ENCODE assay signal across 10 cellular contexts in genomic region chr1:214604543-214604942, GRCh38. TPM values are rescaled to one million over a fixed set of nuclear protein-coding genes. Genes with fewer than 3 reads are reported as not detected.
DNase-seq lines count a peak whose midpoint lies in the region; ATAC-seq and TF ChIP-seq lines count a peak whose summit lies in the region.
"Had no signal": no experiment of that assay in that cellular context is flagged by ENCODE, and none has a peak within 500 bp of the region (broad histone marks: within the 10 kb centered on the region; RNA-seq: fewer than 3 reads in every experiment).

No MANE protein-coding gene starts in this region.

- peak overlapping the region in 1 of 7 donors; percentile 46 for H3K27ac Mint-ChIP-seq in CD14-positive monocyte

- TF ChIP-seq CTCF in fibroblast of villous mesenchyme (IDR thresholded peaks at IDR 0.05; ENCODE audit: insufficient read depth, low read depth, low read length) (no peak), CD14-positive monocyte (IDR thresholded peaks at IDR 0.05) (no peak)

- H3K27me3 Mint-ChIP-seq in CD14-positive monocyte (ENCODE audit: low read depth in 3 of 3): peaks cover 0 to 1% (median 0%) of the 10 kb centered on the region in 3 donors
- H3K27me3 Mint-ChIP-seq: dendritic cell treated with granulocyte-macrophage colony-stimulating factor and Interleukin-4, amounts not matched to agents 40 ng/mL and 50 ng/mL, for 4 days had no signal

- H3K4me1 Mint-ChIP-seq in CD14-positive monocyte: peaks cover 21% of the 10 kb centered on the region

- no peaks in the 10 kb centered on the region for H3K9me3 ChIP-seq in SK-N-MC (ENCODE audit: low read depth, low read length)

- H3K4me3 ChIP-seq in SK-N-MC (peak overlapping the region; percentile 99), fibroblast of villous mesenchyme (ENCODE audit: low read depth, low read length) (peak overlapping the region; percentile 88)

- H3K4me3 Mint-ChIP-seq in CD14-positive monocyte: no peak overlapping the region

- intact Hi-C loops in CD14-positive monocyte (cut with micrococcal nuclease): no loop called here

- peaks cover 7 to 29% of the 10 kb centered on the region in 2 donors for H3K36me3 Mint-ChIP-seq in CD14-positive monocyte

- H3K9me3 Mint-ChIP-seq in CD14-positive monocyte: peaks cover 0 to 11% (median 2%) of the 10 kb centered on the region in 7 donors

- peaks cover 23% of the 10 kb centered on the region for H3K36me3 ChIP-seq in SK-N-MC (ENCODE audit: insufficient read depth, low read length)

- no peak for ATAC-seq in HG03439 (IDR thresholded peaks at IDR 0.05; ENCODE audit: unreplicated experiment)
- no peak for ATAC-seq in HG02840 (IDR thresholded peaks at IDR 0.05; ENCODE audit: low FRiP score, unreplicated experiment)

- DNase-seq in 8988T (peak; percentile 41), GM04503 (ENCODE audit: low read depth) (peak; percentile 17), SK-N-MC (ENCODE audit: low read depth, low spot score) (no peak), fibroblast of villous mesenchyme (ENCODE audit: low read depth) (no peak), kidney glomerular epithelial cell (lab: John Stamatoyannopoulos, UW) (no peak), CD14-positive monocyte (ENCODE audit: low spot score) (no peak)
- DNase-seq: Right ventricle myocardium superior had no signal

- no peak overlapping the region for H3K27ac ChIP-seq in SK-N-MC

- H3K9ac ChIP-seq in SK-N-MC (ENCODE audit: insufficient read length): peak overlapping the region; percentile 96

RNA-seq across cellular contexts. Expression of gene CENPF, which starts 1.5 kb away (rescaled TPM):
- total RNA-seq in fibroblast of villous mesenchyme: 19.3 and 30.7 TPM in 2 replicates
- under 1 TPM in 1 of 2 donors, not detected in 1; 0.29 TPM for polyA plus RNA-seq in CD14-positive monocyte

RNA-seq across cellular contexts. Expression of gene PTPN14, which starts 53.1 kb away (rescaled TPM):
- total RNA-seq in fibroblast of villous mesenchyme: 77.3 and 104 TPM in 2 replicates
- polyA plus RNA-seq in CD14-positive monocyte: under 1 TPM; 0.01 TPM

Comparison
In these comparisons a context has a peak if more than half of its experiments do, and no peak if none do; other contexts are left out.
1. DNase-seq: peak in 8988T (single experiment) and GM04503 (single experiment); none in SK-N-MC (single experiment), fibroblast of villous mesenchyme (single experiment), kidney glomerular epithelial cell (single experiment) and CD14-positive monocyte (single experiment).